ENCODE assay signal across 27 cellular contexts in the genomic region with DNA sequence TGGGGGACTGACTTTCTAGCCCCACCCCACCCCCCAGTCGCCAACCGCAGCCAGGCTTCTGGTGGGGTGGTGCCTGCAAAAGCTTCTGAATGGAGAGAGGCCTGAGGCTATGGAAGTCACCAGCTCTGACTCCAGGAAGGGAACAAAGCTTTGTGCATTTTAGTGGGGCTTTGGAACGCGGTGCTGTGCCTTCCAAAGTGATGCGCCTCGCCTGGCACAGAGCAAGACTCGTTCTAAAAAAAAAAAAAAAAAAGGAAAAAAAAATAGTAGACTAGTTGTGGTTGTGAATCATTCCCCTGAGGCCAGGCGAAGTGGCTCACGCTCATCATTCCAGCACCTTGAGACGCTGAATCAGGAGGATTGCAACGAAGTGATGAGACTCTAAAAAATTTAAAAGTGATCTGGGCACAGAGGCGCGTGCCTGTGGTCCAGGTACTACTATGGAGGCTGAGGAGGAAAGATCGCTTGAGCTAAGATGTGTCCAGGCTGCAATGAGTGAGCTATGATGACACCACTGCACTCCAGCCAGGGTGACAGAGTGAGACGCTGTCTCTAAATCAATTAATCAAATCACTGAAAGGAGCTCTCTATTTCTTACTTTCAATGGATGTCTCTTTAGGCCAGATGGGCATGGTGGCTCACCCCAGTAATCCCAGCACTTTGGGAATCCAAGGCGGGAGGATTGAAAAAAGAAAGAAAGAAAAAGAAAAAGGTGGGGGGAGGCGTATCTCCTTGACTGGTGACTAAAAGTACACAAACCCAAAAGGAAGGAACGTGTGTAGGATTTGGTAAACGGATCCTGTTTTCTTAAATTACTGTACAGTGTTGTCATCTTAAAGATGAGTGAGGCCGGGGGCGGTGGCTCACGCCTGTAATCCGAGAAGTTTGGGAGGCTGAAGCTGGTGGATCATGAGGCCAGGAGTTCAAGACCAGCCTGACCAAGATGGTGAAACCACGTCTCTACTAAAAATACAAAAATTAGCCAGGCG.
DNase-seq lines count a peak whose midpoint lies in the region; TF ChIP-seq lines count a peak whose summit lies in the region.
"Had no signal": no experiment of that assay in that cellular context is flagged by ENCODE, and none has a peak within 500 bp of the region (broad histone marks: within the 10 kb centered on the region; RNA-seq: fewer than 3 reads in every experiment).

No MANE protein-coding gene starts in this region.

- H3K4me3 Mint-ChIP-seq in mesothelial cell of epicardium = no peak overlapping the region
- H3K4me3 Mint-ChIP-seq: activated naive CD8-positive, alpha-beta T cell; CD4-positive, alpha-beta T cell; central memory CD8-positive, alpha-beta T cell; neural crest cell had no signal

- DNase-seq in Daoy (ENCODE audit: low read depth) (peak; percentile 84), HT1080 (ENCODE audit: low read depth) (peak; percentile 97), RPMI7951 (ENCODE audit: low read depth) (peak; percentile 90), epithelial cell of proximal tubule (ENCODE audit: low read depth) (peak; percentile 4), mesothelial cell of epicardium (ENCODE audit: low spot score in 2 of 2, unreplicated experiment in 2 of 2) (no peak), CD1c-positive myeloid dendritic cell (ENCODE audit: extremely low spot score) (no peak), NCI-H128 (lab: John Stamatoyannopoulos, UW; ENCODE audit: unreplicated experiment) (no peak), NCI-H1417 treated with DMSO at 0.1 percent for 48 hours (lab: John Stamatoyannopoulos, UW) (no peak)
- DNase-seq: activated CD4-positive, alpha-beta T cell treated with anti-CD3 and anti-CD28 coated beads, Interleukin-2, amount 50 U/mL, for 48 hours; aorta; CD4-positive, alpha-beta T cell; DMS153; glutamatergic neuron; kidney; lower lobe of right lung; NCI-H1105; NCI-H2081; NCI-H446; NK-92 treated with Interleukin-12 subunit alpha and Interleukin-12 subunit beta, amount 100 ng/mL, for 24 hours; RPMI8226; sigmoid colon; stimulated activated naive CD8-positive, alpha-beta T cell treated with anti-CD3 and anti-CD28 coated beads, Interleukin-15, Interleukin-2, amounts not matched to agents 100 U/mL and 50 U/mL, for 24 hours; T-helper 9 cell had no signal

- H3K36me3 Mint-ChIP-seq in mesothelial cell of epicardium = peaks cover 5% of the 10 kb centered on the region
- H3K36me3 Mint-ChIP-seq: activated naive CD8-positive, alpha-beta T cell had no signal

- H3K9me3 Mint-ChIP-seq in mesothelial cell of epicardium = peaks cover 49% of the 10 kb centered on the region

- TF ChIP-seq CTCF in epithelial cell of proximal tubule (conservative IDR thresholded peaks at IDR 0.05; ENCODE audit: low read depth, low read length) (no peak), mesothelial cell of epicardium (IDR thresholded peaks at IDR 0.05; ENCODE audit: unreplicated experiment) (no peak)

- no peaks in the 10 kb centered on the region for H3K27me3 Mint-ChIP-seq in mesothelial cell of epicardium (ENCODE audit: low read depth)
- H3K27me3 Mint-ChIP-seq: activated naive CD8-positive, alpha-beta T cell; CD4-positive, alpha-beta T cell; central memory CD8-positive, alpha-beta T cell had no signal

- H3K4me1 Mint-ChIP-seq in mesothelial cell of epicardium = no peaks in the 10 kb centered on the region
- H3K4me1 Mint-ChIP-seq: central memory CD8-positive, alpha-beta T cell; neural crest cell had no signal

- no peak overlapping the region for H3K4me3 ChIP-seq in epithelial cell of proximal tubule (ENCODE audit: low read depth, low read length)
- H3K4me3 ChIP-seq: lower lobe of right lung, sigmoid colon had no signal

- H3K27ac Mint-ChIP-seq in mesothelial cell of epicardium = no peak overlapping the region
- H3K27ac Mint-ChIP-seq: activated naive CD8-positive, alpha-beta T cell; activated T-helper 2 cell treated with anti-CD3 and anti-CD28 coated beads, Interferon-gamma antibody, Interleukin-2, Interleukin-4, amounts not matched to agents 10 μg/mL and 5 μg/mL and 100 μg/mL, durations not matched to agents 14 hours and 24 hours and 36 hours; CD4-positive, alpha-beta T cell had no signal

Comparison
In these comparisons a context has a peak if more than half of its experiments do, and no peak if none do; other contexts are left out.
1. DNase-seq: peak in Daoy (single experiment), HT1080 (single experiment), RPMI7951 (single experiment) and epithelial cell of proximal tubule (single experiment); none in mesothelial cell of epicardium (0 of 2), CD1c-positive myeloid dendritic cell (single experiment), NCI-H128 (single experiment) and NCI-H1417 treated with DMSO at 0.1 percent for 48 hours (single experiment).